9 cellular contexts compared by ENCODE assay signal in the genomic region with DNA sequence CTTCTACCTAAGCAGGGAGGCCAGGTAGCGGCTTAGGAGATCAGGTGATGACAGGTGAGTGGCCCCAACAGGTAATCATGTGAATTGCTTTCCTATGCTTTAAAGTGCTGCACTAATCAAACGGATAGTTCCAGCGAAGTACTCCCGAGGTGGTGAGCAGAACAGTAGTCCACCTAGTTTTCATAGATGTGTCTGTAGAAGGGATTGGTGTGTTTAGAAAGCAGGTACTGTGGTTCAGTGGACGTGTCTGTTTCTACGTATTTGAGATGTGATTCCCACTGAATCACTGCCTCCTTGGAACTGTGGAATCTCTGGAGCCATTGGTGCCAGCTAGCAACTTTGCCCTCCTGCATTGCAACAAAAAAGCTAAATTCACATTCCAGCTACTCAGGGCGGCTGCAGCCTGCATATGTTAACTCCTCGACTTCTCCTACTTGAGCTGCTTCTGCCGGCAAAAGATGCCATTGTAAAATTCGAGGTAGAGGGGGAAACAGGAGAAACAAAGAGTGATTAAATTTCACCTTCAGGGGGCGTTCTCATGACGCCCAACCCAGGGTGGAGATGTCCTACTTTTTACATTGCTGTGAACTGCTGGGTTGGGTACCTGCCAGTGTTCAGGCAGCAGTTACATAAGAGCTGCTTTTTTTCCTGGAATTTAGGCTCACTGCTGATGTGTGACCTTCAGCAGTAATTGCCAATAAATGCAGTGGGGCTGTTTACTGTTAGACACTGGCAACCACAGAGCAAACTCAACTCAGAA.
DNase-seq lines count a peak whose midpoint lies in the region; ATAC-seq and TF ChIP-seq lines count a peak whose summit lies in the region.
"Had no signal": no experiment of that assay in that cellular context is flagged by ENCODE, and none has a peak within 500 bp of the region (broad histone marks: within the 10 kb centered on the region; RNA-seq: fewer than 3 reads in every experiment).

No MANE protein-coding gene starts in this region.

- H3K9me3 Mint-ChIP-seq in osteocyte (ENCODE audit: unreplicated experiment) = no peaks in the 10 kb centered on the region

- DNase-seq in DMS 273 (lab: John Stamatoyannopoulos, UW; ENCODE audit: unreplicated experiment) (peak; percentile 61), HS-5 (ENCODE audit: low read depth) (peak; percentile 32), fibroblast of the conjunctiva (ENCODE audit: low read depth) (peak; percentile 53), osteocyte (ENCODE audit: extremely low spot score, unreplicated experiment) (no peak), NCI-H2196 (lab: John Stamatoyannopoulos, UW; ENCODE audit: unreplicated experiment) (no peak)

- H3K4me3 Mint-ChIP-seq in osteocyte (ENCODE audit: unreplicated experiment) = no peak overlapping the region

- H3K4me3 ChIP-seq in WI38 (ENCODE audit: low read depth, low read length) = no peak overlapping the region
- H3K4me3 ChIP-seq: SK-N-MC had no signal

- ATAC-seq in GM21423 (IDR thresholded peaks at IDR 0.05; ENCODE audit: unreplicated experiment) (no peak), GM18867 (IDR thresholded peaks at IDR 0.05; ENCODE audit: unreplicated experiment) (no peak)

- H3K27me3 Mint-ChIP-seq in osteocyte (ENCODE audit: unreplicated experiment) = no peaks in the 10 kb centered on the region

- 0 out of 2 replicates have a peak, but pooled peaks have one; percentile 7 for TF ChIP-seq CTCF in WI38 (IDR thresholded peaks at IDR 0.05; ENCODE audit: low read depth, low read length)
- TF ChIP-seq CTCF in osteocyte (IDR thresholded peaks at IDR 0.05) = peak; percentile 50

- peak overlapping the region; percentile 16 for H3K27ac Mint-ChIP-seq in osteocyte (ENCODE audit: unreplicated experiment)

- peaks cover 74% of the 10 kb centered on the region for H3K4me1 Mint-ChIP-seq in osteocyte (ENCODE audit: unreplicated experiment)

- H3K36me3 Mint-ChIP-seq in osteocyte (ENCODE audit: unreplicated experiment) = no peaks in the 10 kb centered on the region

Comparison
In these comparisons a context has a peak if more than half of its experiments do, and no peak if none do; other contexts are left out.
1. DNase-seq: peak in DMS 273 (single experiment), HS-5 (single experiment) and fibroblast of the conjunctiva (single experiment); none in osteocyte (single experiment) and NCI-H2196 (single experiment).